Comparison of ENCODE assay signal across 25 cellular contexts in genomic region chr5:3787604-3788003, GRCh38.
"Had no signal": no experiment of that assay in that cellular context is flagged by ENCODE, and none has a peak within 500 bp of the region (broad histone marks: within the 10 kb centered on the region; RNA-seq: fewer than 3 reads in every experiment).

No MANE protein-coding gene starts in this region.

- H3K4me3 ChIP-seq: adrenal gland, MG63, SK-N-MC had no signal

- H3K9me3 ChIP-seq: adrenal gland, MG63 had no signal

- H3K36me3 ChIP-seq: adrenal gland, MG63, WERI-Rb-1 had no signal

- DNase-seq: activated CD4-positive, alpha-beta T cell treated with anti-CD3 and anti-CD28 coated beads for 4 hours; activated CD8-positive, alpha-beta memory T cell treated with anti-CD3 and anti-CD28 coated beads, Interleukin-2, amount 50 U/mL, for 4 hours; activated CD8-positive, alpha-beta T cell treated with anti-CD3 and anti-CD28 coated beads for 36 hours; activated naive CD4-positive, alpha-beta T cell treated with anti-CD3 and anti-CD28 coated beads, Interleukin-2, amount 50 U/mL, for 16 hours; activated naive CD8-positive, alpha-beta T cell treated with anti-CD3 and anti-CD28 coated beads, Interleukin-2, amount 10 ng/mL, durations not matched to agents 7 days and 5 days; adrenal gland; anterior cingulate cortex; MG63; MV-4-11; NCI-H1105; NCI-H1436; NCI-H1694 treated with DMSO at 0.1 percent for 48 hours; NCI-H2029 treated with DMSO at 0.1 percent for 48 hours; NCI-H345; NCI-H510A; NCI-H69; NK-92 treated with Interleukin-12 subunit alpha and Interleukin-12 subunit beta, amount 100 ng/mL, for 24 hours; OCI-M1; RPMI8226; T-helper 1 cell; WERI-Rb-1 had no signal

- H3K4me1 ChIP-seq: adrenal gland had no signal

- H3K27ac ChIP-seq: adrenal gland, SK-N-MC, WERI-Rb-1 had no signal

- H3K27me3 ChIP-seq: MG63 had no signal

- ATAC-seq: activated CD4-positive, CD25-positive, alpha-beta regulatory T cell treated with anti-CD3 and anti-CD28 coated beads, Interleukin-2, amount 50 U/mL, for 24 hours; activated CD8-positive, alpha-beta T cell treated with anti-CD3 and anti-CD28 coated beads for 36 hours; Panc1; Right ventricle myocardium inferior had no signal
